Comparison of ENCODE assay signal across 8 cellular contexts in genomic region chr3:191328963-191329653, GRCh38. TPM values are rescaled to one million over a fixed set of nuclear protein-coding genes. Genes with fewer than 3 reads are reported as not detected.
A peak's percentile ranks its signal among the peaks of the same experiment; 100 is the strongest.
DNase-seq lines count a peak whose midpoint lies in the region; ATAC-seq, FAIRE-seq and TF ChIP-seq lines count a peak whose summit lies in the region.

CCDC50 (plus strand) TSS chr3:191329394; CDS start chr3:191329675, 281 bp downstream.

- no CpG with 5 or more reads among the region's 63 CpGs for WGBS in neuronal stem cell (ENCODE audit: extremely low coverage in 2 of 2, insufficient read length in 2 of 2, insufficient replicate concordance in 1 of 2), 2 donors
- WGBS in aorta, 2 donors = 0% methylated on average over 53 to 63 of the region's 63 CpGs

- H3K4me3 Mint-ChIP-seq in activated naive CD8-positive, alpha-beta T cell = peak within 1 kb of the TSS; percentile 63

- peak; percentile 88 for ATAC-seq in aorta (ENCODE audit: low FRiP score)

- H2BK12ac ChIP-seq in neuronal stem cell (ENCODE audit: low read length) = no peak within 1 kb of the TSS

- intact Hi-C loops in aorta (cut with DNase I) = loop anchor here (5.0 kb wide), 2 partner anchors 38 to 48 kb away; no protein-coding TSS in a partner anchor

- CTCF ChIA-PET in RWPE1 (lab: Yijun Ruan, JAX) = interaction anchor here (0.6 kb wide), 2 partner anchors 13 to 28 kb away, joined by 3 read pairs; no protein-coding TSS in a partner anchor

- TF ChIP-seq CTCF in GM06990 (IDR thresholded peaks at IDR 0.05; ENCODE audit: insufficient read depth, low read length, poor library complexity, severe bottlenecking) (no peak), RWPE1 (conservative IDR thresholded peaks at IDR 0.05; ENCODE audit: low read depth) (no peak)

- peak within 1 kb of the TSS; percentile 96 for H3K9ac ChIP-seq in neuronal stem cell (ENCODE audit: low read depth, low read length, poor library complexity)

- peak within 1 kb of the TSS; percentile 70 for H2BK5ac ChIP-seq in neuronal stem cell (ENCODE audit: low read length)

- H3K27me3 ChIP-seq in GM06990 (replicated peaks; ENCODE audit: control insufficient read depth, insufficient read depth, low read length) = no peaks in the 10 kb centered on the region
- H3K27me3 ChIP-seq in neuronal stem cell (ENCODE audit: control insufficient read depth in 3 of 3, insufficient read depth in 3 of 3, low read depth in 1 of 3, low read length in 3 of 3) = no peaks in the 10 kb centered on the region
- no peaks in the 10 kb centered on the region for H3K27me3 ChIP-seq in aorta (ENCODE audit: control insufficient read depth in 1 of 2, insufficient read depth in 2 of 2, low read length in 1 of 2)

- peak within 1 kb of the TSS; percentile 61 for H3K4me2 ChIP-seq in neuronal stem cell (ENCODE audit: insufficient read depth, low read length, poor library complexity, severe bottlenecking)

- H3K18ac ChIP-seq in neuronal stem cell (ENCODE audit: low read length) = peak within 1 kb of the TSS; percentile 99

- H3K23ac ChIP-seq in neuronal stem cell (ENCODE audit: low read depth, low read length, poor library complexity) = peak within 1 kb of the TSS; percentile 96

- peak within 1 kb of the TSS; percentile 76 for H3K4ac ChIP-seq in neuronal stem cell (ENCODE audit: low read length)

- peaks cover 28% of the 10 kb centered on the region for H3K27me3 Mint-ChIP-seq in activated naive CD8-positive, alpha-beta T cell

- H3K14ac ChIP-seq in neuronal stem cell (ENCODE audit: low read length) = peak within 1 kb of the TSS; percentile 33

- H3K27ac ChIP-seq in RWPE1 (peak within 1 kb of the TSS; percentile 95), neuronal stem cell (replicated peaks; ENCODE audit: low read length) (peak within 1 kb of the TSS; percentile 80), aorta (ENCODE audit: low read depth in 1 of 2, low read length in 2 of 2) (peak within 1 kb of the TSS; percentile 58 to 90)

- H2AFZ ChIP-seq in neuronal stem cell (ENCODE audit: low read length) = peak within 1 kb of the TSS; percentile 94

- no peaks in the 10 kb centered on the region for H3K79me1 ChIP-seq in neuronal stem cell (ENCODE audit: low read depth, low read length)

- no peak within 1 kb of the TSS for H3K27ac Mint-ChIP-seq in activated naive CD8-positive, alpha-beta T cell

- H2BK15ac ChIP-seq in neuronal stem cell (ENCODE audit: low read length) = peak within 1 kb of the TSS; percentile 84

- H3K36me3 Mint-ChIP-seq in activated naive CD8-positive, alpha-beta T cell = peaks cover 3% of the 10 kb centered on the region

- peak within 1 kb of the TSS; percentile 15 for H2AK5ac ChIP-seq in neuronal stem cell (ENCODE audit: low read depth, low read length)

- TF ChIP-seq POLR2A in H54 (IDR thresholded peaks at IDR 0.05; ENCODE audit: low read depth, low read length) = no peak; the same call in none of the 2 replicates

- no peak within 1 kb of the TSS for H2BK120ac ChIP-seq in neuronal stem cell (ENCODE audit: low read depth, low read length)

- H3K36me3 ChIP-seq in GM06990 (ENCODE audit: control insufficient read depth, insufficient read depth, low read length) = no peaks in the 10 kb centered on the region
- H3K36me3 ChIP-seq in neuronal stem cell (replicated peaks in 1 of 2; ENCODE audit: control insufficient read depth in 2 of 2, insufficient read depth in 2 of 2, low read length in 2 of 2) = no peaks in the 10 kb centered on the region
- H3K36me3 ChIP-seq in aorta (ENCODE audit: control insufficient read depth in 1 of 2, insufficient read depth in 2 of 2, low read length in 1 of 2) = no peaks in the 10 kb centered on the region

- FAIRE-seq in H54 (lab: Jason Lieb, UNC) = peak; percentile 45

- DNase-seq in GM06990 (ENCODE audit: extremely low read depth, insufficient read length) = peak; percentile 86
- DNase-seq in H54 (ENCODE audit: insufficient read length, low spot score) = peak; percentile 74
- peak; percentile 74 for DNase-seq in LHCN-M2 (ENCODE audit: low read depth)
- DNase-seq in RWPE1 (ENCODE audit: low spot score) = peak; percentile 70
- no peak for DNase-seq in glomerular endothelial cell (ENCODE audit: extremely low read depth, low read depth, low spot score)
- peak; percentile 62 for DNase-seq in neuronal stem cell (ENCODE audit: low spot score)
- DNase-seq in aorta = peak; percentile 89 to 94

- POLR2A ChIA-PET in RWPE1 (lab: Yijun Ruan, JAX; ENCODE audit: low non-redundant PET) = no interaction called here

- H3K4me1 ChIP-seq in neuronal stem cell (ENCODE audit: control insufficient read depth in 2 of 2, insufficient read depth in 1 of 2, low read depth in 1 of 2, low read length in 2 of 2) (peaks cover 12 to 14% of the 10 kb centered on the region in 2 donors), aorta (ENCODE audit: control insufficient read depth in 1 of 2, insufficient read depth in 2 of 2, low read length in 2 of 2) (peaks cover 1 to 5% of the 10 kb centered on the region in 2 donors)

- H4K8ac ChIP-seq in neuronal stem cell (ENCODE audit: low read depth, low read length) = no peak within 1 kb of the TSS

- H3K9me3 Mint-ChIP-seq in activated naive CD8-positive, alpha-beta T cell (ENCODE audit: low read depth) = no peaks in the 10 kb centered on the region

- peak within 1 kb of the TSS; percentile 28 for H4K91ac ChIP-seq in neuronal stem cell (ENCODE audit: low read depth, low read length, poor library complexity)

- peaks cover 7% of the 10 kb centered on the region for H3K4me1 Mint-ChIP-seq in activated naive CD8-positive, alpha-beta T cell (ENCODE audit: low read depth)

- no peaks in the 10 kb centered on the region for H3K9me3 ChIP-seq in neuronal stem cell (replicated peaks in 1 of 2; ENCODE audit: control insufficient read depth in 2 of 2, insufficient read depth in 1 of 2, low read depth in 1 of 2, low read length in 2 of 2)
- no peaks in the 10 kb centered on the region for H3K9me3 ChIP-seq in aorta (ENCODE audit: control insufficient read depth, low read length)

- peak within 1 kb of the TSS; percentile 91 for H3K4me3 ChIP-seq in GM06990 (replicated peaks; ENCODE audit: low read depth, low read length)
- H3K4me3 ChIP-seq in neuronal stem cell (ENCODE audit: low read length in 2 of 2) = peak within 1 kb of the TSS; percentile 55 to 97
- H3K4me3 ChIP-seq in aorta (ENCODE audit: low read length in 2 of 2) = peak within 1 kb of the TSS; percentile 64 to 93

RNA-seq across cellular contexts. Expression of gene CCDC50, which starts in this region (rescaled TPM):
- total RNA-seq in LHCN-M2 (2014; rRNA removed) = 86.3 and 89.0 TPM in 2 replicates
- 47.1 TPM for polyA plus RNA-seq in LHCN-M2 (2012)
- total RNA-seq in glomerular endothelial cell = 133 and 144 TPM in 2 replicates
- 46.5 TPM for polyA plus RNA-seq in neuronal stem cell (2013, experiment 1 of 2)
- polyA plus RNA-seq in neuronal stem cell (2013, experiment 2 of 2) = 47.9 TPM
- 100 to 1,000 TPM in 1 of 2 donors, 10 to 100 TPM in 1; 95.8 to 129 TPM for total RNA-seq in aorta
- 10 to 100 TPM; 34.3 to 35.1 TPM for polyA plus RNA-seq in aorta
